ENCODE assay signal across 16 cellular contexts in genomic region chr6:143811492-143812157, GRCh38. TPM values are rescaled to one million over a fixed set of nuclear protein-coding genes. Genes with fewer than 3 reads are reported as not detected.
DNase-seq lines count a peak whose midpoint lies in the region; ATAC-seq and TF ChIP-seq lines count a peak whose summit lies in the region.
"Had no signal": no experiment of that assay in that cellular context is flagged by ENCODE, and none has a peak within 500 bp of the region (broad histone marks: within the 10 kb centered on the region; RNA-seq: fewer than 3 reads in every experiment).

No MANE protein-coding gene starts in this region.

- no peak for TF ChIP-seq POLR2A in GM18505 (IDR thresholded peaks at IDR 0.05; ENCODE audit: borderline replicate concordance, extremely low read depth, insufficient read depth, insufficient read length)

- H3K27me3 Mint-ChIP-seq in activated CD8-positive, alpha-beta T cell treated with anti-CD3 and anti-CD28 coated beads for 36 hours: no peaks in the 10 kb centered on the region
- H3K27me3 Mint-ChIP-seq in activated CD8-positive, alpha-beta T cell treated with anti-CD3 and anti-CD28 coated beads, Interleukin-2, amount 10 ng/mL, durations not matched to agents 7 days and 5 days (ENCODE audit: low read depth): no peaks in the 10 kb centered on the region

- TF ChIP-seq CTCF in activated CD8-positive, alpha-beta T cell treated with anti-CD3 and anti-CD28 coated beads for 36 hours (IDR thresholded peaks at IDR 0.05): no peak

- no peaks in the 10 kb centered on the region for H3K9me3 Mint-ChIP-seq in activated CD8-positive, alpha-beta T cell treated with anti-CD3 and anti-CD28 coated beads for 36 hours
- H3K9me3 Mint-ChIP-seq in activated CD8-positive, alpha-beta T cell treated with anti-CD3 and anti-CD28 coated beads, Interleukin-2, amount 10 ng/mL, durations not matched to agents 7 days and 5 days (ENCODE audit: insufficient read depth): no peaks in the 10 kb centered on the region
- H3K9me3 Mint-ChIP-seq in stimulated activated effector memory CD8-positive, alpha-beta T cell treated with anti-CD3 and anti-CD28 coated beads, Interleukin-12 subunit alpha, Interleukin-12 subunit beta, amount 100 ng/mL, for 72 hours: no peaks in the 10 kb centered on the region
- H3K9me3 Mint-ChIP-seq: CD8-positive, alpha-beta T cell had no signal

- peaks cover 17% of the 10 kb centered on the region for H3K36me3 Mint-ChIP-seq in activated CD8-positive, alpha-beta T cell treated with anti-CD3 and anti-CD28 coated beads for 36 hours (ENCODE audit: low read depth)
- peaks cover 6% of the 10 kb centered on the region for H3K36me3 Mint-ChIP-seq in activated CD8-positive, alpha-beta T cell treated with anti-CD3 and anti-CD28 coated beads, Interleukin-2, amount 10 ng/mL, durations not matched to agents 7 days and 5 days (ENCODE audit: low read depth)
- peaks cover 14% of the 10 kb centered on the region for H3K36me3 Mint-ChIP-seq in stimulated activated effector memory CD8-positive, alpha-beta T cell treated with anti-CD3 and anti-CD28 coated beads, Interleukin-12 subunit alpha, Interleukin-12 subunit beta, amount 100 ng/mL, for 72 hours

- intact Hi-C loops in activated CD8-positive, alpha-beta T cell treated with anti-CD3 and anti-CD28 coated beads for 36 hours (cut with micrococcal nuclease): no loop called here

- H3K4me3 Mint-ChIP-seq in activated CD8-positive, alpha-beta T cell treated with anti-CD3 and anti-CD28 coated beads for 36 hours: no peak overlapping the region
- H3K4me3 Mint-ChIP-seq in activated CD8-positive, alpha-beta T cell treated with anti-CD3 and anti-CD28 coated beads, Interleukin-2, amount 10 ng/mL, durations not matched to agents 7 days and 5 days: no peak overlapping the region
- H3K4me3 Mint-ChIP-seq in stimulated activated effector memory CD8-positive, alpha-beta T cell treated with anti-CD3 and anti-CD28 coated beads, Interleukin-12 subunit alpha, Interleukin-12 subunit beta, amount 100 ng/mL, for 72 hours: no peak overlapping the region
- H3K4me3 Mint-ChIP-seq: CD8-positive, alpha-beta T cell had no signal

- CTCF ChIA-PET in activated CD8-positive, alpha-beta T cell treated with anti-CD3 and anti-CD28 coated beads for 36 hours (lab: Charles Lee): no interaction called here
- CTCF ChIA-PET in activated CD8-positive, alpha-beta T cell treated with anti-CD3 and anti-CD28 coated beads, Interleukin-2, amount 10 ng/mL, durations not matched to agents 7 days and 5 days (lab: Charles Lee): no interaction called here

- ATAC-seq in activated CD8-positive, alpha-beta T cell treated with anti-CD3 and anti-CD28 coated beads for 36 hours: peak; percentile 51
- no peak for ATAC-seq in activated CD8-positive, alpha-beta T cell treated with anti-CD3 and anti-CD28 coated beads, Interleukin-2, amount 10 ng/mL, durations not matched to agents 7 days and 5 days
- ATAC-seq in stimulated activated effector memory CD8-positive, alpha-beta T cell treated with anti-CD3 and anti-CD28 coated beads, Interleukin-12 subunit alpha, Interleukin-12 subunit beta, amount 100 ng/mL, for 72 hours: peak; percentile 55
- ATAC-seq in GM18505 (IDR thresholded peaks at IDR 0.05; ENCODE audit: unreplicated experiment): no peak
- ATAC-seq: CD8-positive, alpha-beta T cell; K562; PC-3 had no signal

- no peak for DNase-seq in activated CD8-positive, alpha-beta T cell treated with anti-CD3 and anti-CD28 coated beads for 36 hours
- no peak for DNase-seq in activated CD8-positive, alpha-beta T cell treated with anti-CD3 and anti-CD28 coated beads, Interleukin-2, amount 10 ng/mL, durations not matched to agents 7 days and 5 days
- DNase-seq in amniotic epithelial cell (ENCODE audit: low read depth) (peak; percentile 50), kidney tubule cell (ENCODE audit: low spot score) (peak; percentile 10), NCI-H1105 (lab: John Stamatoyannopoulos, UW) (no peak)
- no peak for DNase-seq in stimulated activated effector memory CD8-positive, alpha-beta T cell treated with anti-CD3 and anti-CD28 coated beads, Interleukin-12 subunit alpha, Interleukin-12 subunit beta, amount 100 ng/mL, for 72 hours (ENCODE audit: low spot score in 2 of 2)
- DNase-seq in central memory CD4-positive, alpha-beta T cell: no peak
- DNase-seq: CD8-positive, alpha-beta T cell; NCI-H1436 treated with DMSO at 0.1 percent for 48 hours; NCI-H2029 treated with DMSO at 0.1 percent for 48 hours; NCI-H774; PC-3 had no signal

- POLR2A ChIA-PET in activated CD8-positive, alpha-beta T cell treated with anti-CD3 and anti-CD28 coated beads for 36 hours (lab: Charles Lee): no interaction called here
- POLR2A ChIA-PET in activated CD8-positive, alpha-beta T cell treated with anti-CD3 and anti-CD28 coated beads, Interleukin-2, amount 10 ng/mL, durations not matched to agents 7 days and 5 days (lab: Charles Lee): no interaction called here

- H3K4me1 Mint-ChIP-seq in activated CD8-positive, alpha-beta T cell treated with anti-CD3 and anti-CD28 coated beads for 36 hours (ENCODE audit: low read depth): peaks cover 21% of the 10 kb centered on the region
- H3K4me1 Mint-ChIP-seq in activated CD8-positive, alpha-beta T cell treated with anti-CD3 and anti-CD28 coated beads, Interleukin-2, amount 10 ng/mL, durations not matched to agents 7 days and 5 days (ENCODE audit: low read depth): peaks cover under 1% of the 10 kb centered on the region
- H3K4me1 Mint-ChIP-seq in stimulated activated effector memory CD8-positive, alpha-beta T cell treated with anti-CD3 and anti-CD28 coated beads, Interleukin-12 subunit alpha, Interleukin-12 subunit beta, amount 100 ng/mL, for 72 hours: peaks cover 13% of the 10 kb centered on the region

- H3K27ac Mint-ChIP-seq in activated CD8-positive, alpha-beta T cell treated with anti-CD3 and anti-CD28 coated beads for 36 hours: peak overlapping the region; percentile 2
- H3K27ac Mint-ChIP-seq in activated CD8-positive, alpha-beta T cell treated with anti-CD3 and anti-CD28 coated beads, Interleukin-2, amount 10 ng/mL, durations not matched to agents 7 days and 5 days: no peak overlapping the region
- peak overlapping the region; percentile 19 for H3K27ac Mint-ChIP-seq in stimulated activated effector memory CD8-positive, alpha-beta T cell treated with anti-CD3 and anti-CD28 coated beads, Interleukin-12 subunit alpha, Interleukin-12 subunit beta, amount 100 ng/mL, for 72 hours
- H3K27ac Mint-ChIP-seq: CD8-positive, alpha-beta T cell had no signal

RNA-seq across cellular contexts. Expression of gene LTV1, which starts 31.5 kb away (rescaled TPM):
- total RNA-seq in activated CD8-positive, alpha-beta T cell treated with anti-CD3 and anti-CD28 coated beads for 36 hours: 10 to 100 TPM; 30.9 to 31.6 TPM
- total RNA-seq in activated CD8-positive, alpha-beta T cell treated with anti-CD3 and anti-CD28 coated beads, Interleukin-2, amount 10 ng/mL, durations not matched to agents 7 days and 5 days: 10 to 100 TPM; 25.5 to 26.8 TPM

RNA-seq across cellular contexts. Expression of gene ZC2HC1B, which starts 52.6 kb away (rescaled TPM):
- total RNA-seq in activated CD8-positive, alpha-beta T cell treated with anti-CD3 and anti-CD28 coated beads for 36 hours: not detected
- not detected for total RNA-seq in activated CD8-positive, alpha-beta T cell treated with anti-CD3 and anti-CD28 coated beads, Interleukin-2, amount 10 ng/mL, durations not matched to agents 7 days and 5 days
- total RNA-seq: A172; CD8-positive, alpha-beta T cell; K562; NCI-H460; PC-3 had no signal

Comparison
In these comparisons a context has a peak if more than half of its experiments do, and no peak if none do; other contexts are left out.
1. ATAC-seq: peak in activated CD8-positive, alpha-beta T cell treated with anti-CD3 and anti-CD28 coated beads for 36 hours (single experiment) and stimulated activated effector memory CD8-positive, alpha-beta T cell treated with anti-CD3 and anti-CD28 coated beads, Interleukin-12 subunit alpha, Interleukin-12 subunit beta, amount 100 ng/mL, for 72 hours (single experiment); none in activated CD8-positive, alpha-beta T cell treated with anti-CD3 and anti-CD28 coated beads, Interleukin-2, amount 10 ng/mL, durations not matched to agents 7 days and 5 days (single experiment) and GM18505 (single experiment).
2. DNase-seq: peak in amniotic epithelial cell (single experiment) and kidney tubule cell (single experiment); none in activated CD8-positive, alpha-beta T cell treated with anti-CD3 and anti-CD28 coated beads for 36 hours (single experiment), activated CD8-positive, alpha-beta T cell treated with anti-CD3 and anti-CD28 coated beads, Interleukin-2, amount 10 ng/mL, durations not matched to agents 7 days and 5 days (single experiment), stimulated activated effector memory CD8-positive, alpha-beta T cell treated with anti-CD3 and anti-CD28 coated beads, Interleukin-12 subunit alpha, Interleukin-12 subunit beta, amount 100 ng/mL, for 72 hours (0 of 2), central memory CD4-positive, alpha-beta T cell (single experiment) and NCI-H1105 (single experiment).